16 cellular contexts compared by ENCODE assay signal in genomic region chr16:51408357-51408756, GRCh38.
DNase-seq lines count a peak whose midpoint lies in the region; ATAC-seq, FAIRE-seq and TF ChIP-seq lines count a peak whose summit lies in the region.
"Had no signal": no experiment of that assay in that cellular context is flagged by ENCODE, and none has a peak within 500 bp of the region (broad histone marks: within the 10 kb centered on the region; RNA-seq: fewer than 3 reads in every experiment).

No MANE protein-coding gene starts in this region.

- H3K36me3 ChIP-seq in bronchial epithelial cell (ENCODE audit: control insufficient read depth, insufficient read depth, low read length) = no peaks in the 10 kb centered on the region
- H3K36me3 ChIP-seq in colonic mucosa = no peaks in the 10 kb centered on the region
- H3K36me3 ChIP-seq: gastrocnemius medialis had no signal

- intact Hi-C loops in colonic mucosa (cut with DNase I) = no loop called here

- no peak for FAIRE-seq in bronchial epithelial cell (lab: Jason Lieb, UNC)
- FAIRE-seq: GM18507 had no signal

- peak; percentile 17 for DNase-seq in AG10803 (ENCODE audit: low read depth)
- DNase-seq in bronchial epithelial cell (ENCODE audit: low read depth) = peak; percentile 86
- no peak for DNase-seq in left lobe of liver (ENCODE audit: low spot score)
- DNase-seq in inferior parietal cortex (ENCODE audit: extremely low spot score) = no peak
- DNase-seq in colonic mucosa = no peak
- DNase-seq: activated CD4-positive, alpha-beta memory T cell treated with anti-CD3 and anti-CD28 coated beads for 36 hours; activated naive CD4-positive, alpha-beta T cell treated with Interleukin-2 at 50 U/mL for 16 hours; AML-193; gastrocnemius medialis; left cardiac atrium; NCI-H1092 treated with DMSO at 0.1 percent for 48 hours; NCI-H446 treated with DMSO at 0.1 percent for 48 hours had no signal

- ATAC-seq in HG03196 (IDR thresholded peaks at IDR 0.05; ENCODE audit: unreplicated experiment) (peak; percentile 48), left lobe of liver (peak; percentile 60), GM19324 (IDR thresholded peaks at IDR 0.05; ENCODE audit: low FRiP score, unreplicated experiment) (no peak), GM18858 (IDR thresholded peaks at IDR 0.05; ENCODE audit: unreplicated experiment) (no peak)
- ATAC-seq: gastrocnemius medialis, left cardiac atrium had no signal

- no peaks in the 10 kb centered on the region for H3K4me1 ChIP-seq in colonic mucosa
- H3K4me1 ChIP-seq: gastrocnemius medialis had no signal

- TF ChIP-seq CTCF in AG10803 (conservative IDR thresholded peaks at IDR 0.05; ENCODE audit: low read length) = no peak
- TF ChIP-seq CTCF in bronchial epithelial cell (IDR thresholded peaks at IDR 0.05; ENCODE audit: insufficient read depth, low read length, severe bottlenecking) = no peak
- no peak for TF ChIP-seq CTCF in colonic mucosa (IDR thresholded peaks at IDR 0.05)

- H3K9ac ChIP-seq in colonic mucosa (ENCODE audit: low read depth in 2 of 2, low read length in 2 of 2) = no peak overlapping the region

- no peaks in the 10 kb centered on the region for H3K9me3 ChIP-seq in colonic mucosa
- H3K9me3 ChIP-seq: gastrocnemius medialis had no signal

- no peaks in the 10 kb centered on the region for H3K27me3 ChIP-seq in bronchial epithelial cell (ENCODE audit: control insufficient read depth, insufficient read depth, low read length)
- no peaks in the 10 kb centered on the region for H3K27me3 ChIP-seq in colonic mucosa
- H3K27me3 ChIP-seq: gastrocnemius medialis had no signal

- H3K4me3 ChIP-seq in AG10803 (ENCODE audit: low read length) (no peak overlapping the region), bronchial epithelial cell (ENCODE audit: low read depth, low read length) (no peak overlapping the region), colonic mucosa (no peak overlapping the region)
- H3K4me3 ChIP-seq: gastrocnemius medialis had no signal

- H3K27ac ChIP-seq in colonic mucosa = no peak overlapping the region
- H3K27ac ChIP-seq: gastrocnemius medialis had no signal

Comparison
In these comparisons a context has a peak if more than half of its experiments do, and no peak if none do; other contexts are left out.
1. DNase-seq: peak in AG10803 (single experiment) and bronchial epithelial cell (single experiment); none in left lobe of liver (single experiment), inferior parietal cortex (single experiment) and colonic mucosa (single experiment).
2. ATAC-seq: peak in HG03196 (single experiment) and left lobe of liver (single experiment); none in GM19324 (single experiment) and GM18858 (single experiment).